Comparison of ENCODE assay signal across 8 cellular contexts in genomic region chr1:64686828-64687724, GRCh38. TPM values are rescaled to one million over a fixed set of nuclear protein-coding genes. Genes with fewer than 3 reads are reported as not detected.
DNase-seq lines count a peak whose midpoint lies in the region; ATAC-seq and TF ChIP-seq lines count a peak whose summit lies in the region.

No MANE protein-coding gene starts in this region.

- no peaks in the 10 kb centered on the region for H3K36me3 Mint-ChIP-seq in activated naive CD8-positive, alpha-beta T cell treated with anti-CD3 and anti-CD28 coated beads, Interleukin-2, amount 10 ng/mL, durations not matched to agents 7 days and 5 days
- H3K36me3 Mint-ChIP-seq in glutamatergic neuron (ENCODE audit: unreplicated experiment): no peaks in the 10 kb centered on the region

- peak; percentile 66 for ATAC-seq in HG03135 (IDR thresholded peaks at IDR 0.05; ENCODE audit: unreplicated experiment)
- peak; percentile 52 for ATAC-seq in activated naive CD8-positive, alpha-beta T cell treated with anti-CD3 and anti-CD28 coated beads, Interleukin-2, amount 10 ng/mL, durations not matched to agents 7 days and 5 days (ENCODE audit: low read depth)

- peak; percentile 73 for DNase-seq in AG20443 (ENCODE audit: low spot score)
- DNase-seq in NCI-H748 treated with DMSO at 0.1 percent for 48 hours (lab: John Stamatoyannopoulos, UW): peak; percentile 23
- DNase-seq in activated naive CD8-positive, alpha-beta T cell treated with anti-CD3 and anti-CD28 coated beads, Interleukin-2, amount 10 ng/mL, durations not matched to agents 7 days and 5 days: no peak
- DNase-seq in glutamatergic neuron: no peak
- DNase-seq in renal cortical epithelial cell (ENCODE audit: low read depth): peak; percentile 93
- DNase-seq in NCI-H187 (lab: John Stamatoyannopoulos, UW): no peak

- peaks cover 4% of the 10 kb centered on the region for H3K4me1 Mint-ChIP-seq in activated naive CD8-positive, alpha-beta T cell treated with anti-CD3 and anti-CD28 coated beads, Interleukin-2, amount 10 ng/mL, durations not matched to agents 7 days and 5 days
- H3K4me1 Mint-ChIP-seq in glutamatergic neuron (ENCODE audit: low read depth, unreplicated experiment): no peaks in the 10 kb centered on the region

- no peak overlapping the region for H3K4me3 Mint-ChIP-seq in activated naive CD8-positive, alpha-beta T cell treated with anti-CD3 and anti-CD28 coated beads, Interleukin-2, amount 10 ng/mL, durations not matched to agents 7 days and 5 days
- no peak overlapping the region for H3K4me3 Mint-ChIP-seq in glutamatergic neuron (ENCODE audit: unreplicated experiment)

- TF ChIP-seq CTCF in GM12873 (IDR thresholded peaks at IDR 0.05; ENCODE audit: insufficient read depth, low read depth, low read length, missing control alignments) (peak; percentile 77), glutamatergic neuron (IDR thresholded peaks at IDR 0.05; ENCODE audit: partially characterized antibody, unreplicated experiment) (peak; percentile 84)

- no peak overlapping the region for H3K27ac Mint-ChIP-seq in activated naive CD8-positive, alpha-beta T cell treated with anti-CD3 and anti-CD28 coated beads, Interleukin-2, amount 10 ng/mL, durations not matched to agents 7 days and 5 days
- no peak overlapping the region for H3K27ac Mint-ChIP-seq in glutamatergic neuron (ENCODE audit: unreplicated experiment)

- POLR2A ChIA-PET in activated naive CD8-positive, alpha-beta T cell treated with anti-CD3 and anti-CD28 coated beads, Interleukin-2, amount 10 ng/mL, durations not matched to agents 7 days and 5 days (lab: Charles Lee): no interaction called here

- no peaks in the 10 kb centered on the region for H3K27me3 Mint-ChIP-seq in activated naive CD8-positive, alpha-beta T cell treated with anti-CD3 and anti-CD28 coated beads, Interleukin-2, amount 10 ng/mL, durations not matched to agents 7 days and 5 days
- no peaks in the 10 kb centered on the region for H3K27me3 Mint-ChIP-seq in glutamatergic neuron (ENCODE audit: unreplicated experiment)

- H3K9me3 Mint-ChIP-seq in activated naive CD8-positive, alpha-beta T cell treated with anti-CD3 and anti-CD28 coated beads, Interleukin-2, amount 10 ng/mL, durations not matched to agents 7 days and 5 days: no peaks in the 10 kb centered on the region
- H3K9me3 Mint-ChIP-seq in glutamatergic neuron (ENCODE audit: unreplicated experiment): no peaks in the 10 kb centered on the region

RNA-seq across cellular contexts. Expression of gene RAVER2, which starts 57.8 kb away (rescaled TPM):
- 1 to 10 TPM; 7.7 to 9.2 TPM for total RNA-seq in activated naive CD8-positive, alpha-beta T cell treated with anti-CD3 and anti-CD28 coated beads, Interleukin-2, amount 10 ng/mL, durations not matched to agents 7 days and 5 days
- 4.4 TPM for total RNA-seq in glutamatergic neuron (ENCODE audit: unreplicated experiment)
- 4.5 and 7.1 TPM in 2 replicates for total RNA-seq in renal cortical epithelial cell

Comparison
In these comparisons a context has a peak if more than half of its experiments do, and no peak if none do; other contexts are left out.
1. DNase-seq: peak in AG20443 (single experiment), NCI-H748 treated with DMSO at 0.1 percent for 48 hours (single experiment) and renal cortical epithelial cell (single experiment); none in activated naive CD8-positive, alpha-beta T cell treated with anti-CD3 and anti-CD28 coated beads, Interleukin-2, amount 10 ng/mL, durations not matched to agents 7 days and 5 days (single experiment), glutamatergic neuron (single experiment) and NCI-H187 (0 of 2).